24 cellular contexts compared by ENCODE assay signal in genomic region chr5:138663561-138663960, GRCh38.
A peak's percentile ranks its signal among the peaks of the same experiment; 100 is the strongest.
DNase-seq lines count a peak whose midpoint lies in the region; ATAC-seq and TF ChIP-seq lines count a peak whose summit lies in the region.
"Had no signal": no experiment of that assay in that cellular context is flagged by ENCODE, and none has a peak within 500 bp of the region (broad histone marks: within the 10 kb centered on the region; RNA-seq: fewer than 3 reads in every experiment).

No MANE protein-coding gene starts in this region.

- no peaks in the 10 kb centered on the region for H3K9me3 ChIP-seq in BLaER1
- H3K9me3 ChIP-seq: breast epithelium, esophagus squamous epithelium, left lung, right atrium auricular region, spleen had no signal

- H3K27ac ChIP-seq in BLaER1: peak overlapping the region; percentile 35; the same call in 1 of the 2 replicates
- H3K27ac ChIP-seq: left lung, parathyroid adenoma, spleen had no signal

- H3K36me3 ChIP-seq in BLaER1: no peaks in the 10 kb centered on the region
- H3K36me3 ChIP-seq: breast epithelium, esophagus squamous epithelium, left lung, right atrium auricular region, spleen had no signal

- ATAC-seq in central memory CD8-positive, alpha-beta T cell (replicated peaks; ENCODE audit: extremely low read depth, poor library complexity, severe bottlenecking): no peak
- no peak for ATAC-seq in natural killer cell
- ATAC-seq: left lung had no signal

- H3K36me3 Mint-ChIP-seq in central memory CD8-positive, alpha-beta T cell (ENCODE audit: insufficient read depth): peaks cover 10% of the 10 kb centered on the region
- no peaks in the 10 kb centered on the region for H3K36me3 Mint-ChIP-seq in natural killer cell
- no peaks in the 10 kb centered on the region for H3K36me3 Mint-ChIP-seq in activated T-helper 2 cell treated with anti-CD3 and anti-CD28 coated beads, Interferon-gamma antibody, Interleukin-2, Interleukin-4, amounts not matched to agents 10 μg/mL and 5 μg/mL and 100 μg/mL, durations not matched to agents 14 hours and 24 hours and 36 hours (ENCODE audit: low read depth)
- H3K36me3 Mint-ChIP-seq in activated T-helper 1 cell treated with anti-CD3 and anti-CD28 coated beads, Interleukin-12 subunit alpha, Interleukin-12 subunit beta, Interleukin-2, Interleukin-4 antibody, amounts not matched to agents 30 ng/mL and 10 ng/mL and 1 ng/mL, durations not matched to agents 14 hours and 24 hours and 36 hours (ENCODE audit: low read depth): no peaks in the 10 kb centered on the region
- H3K36me3 Mint-ChIP-seq: mesothelial cell of epicardium had no signal

- no peaks in the 10 kb centered on the region for H3K9me3 Mint-ChIP-seq in central memory CD8-positive, alpha-beta T cell
- H3K9me3 Mint-ChIP-seq in natural killer cell: no peaks in the 10 kb centered on the region
- no peaks in the 10 kb centered on the region for H3K9me3 Mint-ChIP-seq in activated T-helper 2 cell treated with anti-CD3 and anti-CD28 coated beads, Interferon-gamma antibody, Interleukin-2, Interleukin-4, amounts not matched to agents 10 μg/mL and 5 μg/mL and 100 μg/mL, durations not matched to agents 14 hours and 24 hours and 36 hours
- H3K9me3 Mint-ChIP-seq in activated T-helper 1 cell treated with anti-CD3 and anti-CD28 coated beads, Interleukin-12 subunit alpha, Interleukin-12 subunit beta, Interleukin-2, Interleukin-4 antibody, amounts not matched to agents 30 ng/mL and 10 ng/mL and 1 ng/mL, durations not matched to agents 14 hours and 24 hours and 36 hours: no peaks in the 10 kb centered on the region
- H3K9me3 Mint-ChIP-seq: activated CD8-positive, alpha-beta T cell treated with anti-CD3 and anti-CD28 coated beads for 36 hours; activated T-cell treated with anti-CD3 and anti-CD28 coated beads, Interleukin-2, amount 50 U/mL, for 4 hours; CD4-positive, alpha-beta T cell; mesothelial cell of epicardium; nephron had no signal

- H3K27me3 ChIP-seq in BLaER1: no peaks in the 10 kb centered on the region
- H3K27me3 ChIP-seq: breast epithelium, right atrium auricular region had no signal

- H3K27me3 Mint-ChIP-seq in central memory CD8-positive, alpha-beta T cell: peaks cover 100% of the 10 kb centered on the region
- H3K27me3 Mint-ChIP-seq in natural killer cell (ENCODE audit: low read depth in 2 of 2): peaks cover 78 to 93% of the 10 kb centered on the region in 2 donors
- peaks cover 79% of the 10 kb centered on the region for H3K27me3 Mint-ChIP-seq in activated T-helper 2 cell treated with anti-CD3 and anti-CD28 coated beads, Interferon-gamma antibody, Interleukin-2, Interleukin-4, amounts not matched to agents 10 μg/mL and 5 μg/mL and 100 μg/mL, durations not matched to agents 14 hours and 24 hours and 36 hours (ENCODE audit: low read depth)
- H3K27me3 Mint-ChIP-seq in activated T-helper 1 cell treated with anti-CD3 and anti-CD28 coated beads, Interleukin-12 subunit alpha, Interleukin-12 subunit beta, Interleukin-2, Interleukin-4 antibody, amounts not matched to agents 30 ng/mL and 10 ng/mL and 1 ng/mL, durations not matched to agents 14 hours and 24 hours and 36 hours (ENCODE audit: insufficient read depth): peaks cover 85% of the 10 kb centered on the region

- intact Hi-C loops in natural killer cell (cut with micrococcal nuclease): no loop called here
- intact Hi-C loops in activated T-helper 2 cell treated with anti-CD3 and anti-CD28 coated beads, Interferon-gamma antibody, Interleukin-2, Interleukin-4, amounts not matched to agents 10 μg/mL and 5 μg/mL and 100 μg/mL, durations not matched to agents 14 hours and 24 hours and 36 hours (cut with micrococcal nuclease): no loop called here
- intact Hi-C loops in activated T-helper 1 cell treated with anti-CD3 and anti-CD28 coated beads, Interleukin-12 subunit alpha, Interleukin-12 subunit beta, Interleukin-2, Interleukin-4 antibody, amounts not matched to agents 30 ng/mL and 10 ng/mL and 1 ng/mL, durations not matched to agents 14 hours and 24 hours and 36 hours (cut with micrococcal nuclease): no loop called here

- H3K4me1 Mint-ChIP-seq in central memory CD8-positive, alpha-beta T cell: peaks cover 28% of the 10 kb centered on the region
- peaks cover 31 to 45% of the 10 kb centered on the region in 2 donors for H3K4me1 Mint-ChIP-seq in natural killer cell
- peaks cover 21% of the 10 kb centered on the region for H3K4me1 Mint-ChIP-seq in activated T-helper 2 cell treated with anti-CD3 and anti-CD28 coated beads, Interferon-gamma antibody, Interleukin-2, Interleukin-4, amounts not matched to agents 10 μg/mL and 5 μg/mL and 100 μg/mL, durations not matched to agents 14 hours and 24 hours and 36 hours (ENCODE audit: low read depth)
- peaks cover 19% of the 10 kb centered on the region for H3K4me1 Mint-ChIP-seq in activated T-helper 1 cell treated with anti-CD3 and anti-CD28 coated beads, Interleukin-12 subunit alpha, Interleukin-12 subunit beta, Interleukin-2, Interleukin-4 antibody, amounts not matched to agents 30 ng/mL and 10 ng/mL and 1 ng/mL, durations not matched to agents 14 hours and 24 hours and 36 hours (ENCODE audit: low read depth)

- peaks cover 69% of the 10 kb centered on the region for H3K4me1 ChIP-seq in BLaER1

- no peak overlapping the region for H3K4me3 Mint-ChIP-seq in central memory CD8-positive, alpha-beta T cell
- peak overlapping the region; percentile 30 for H3K4me3 Mint-ChIP-seq in natural killer cell
- no peak overlapping the region for H3K4me3 Mint-ChIP-seq in activated T-helper 2 cell treated with anti-CD3 and anti-CD28 coated beads, Interferon-gamma antibody, Interleukin-2, Interleukin-4, amounts not matched to agents 10 μg/mL and 5 μg/mL and 100 μg/mL, durations not matched to agents 14 hours and 24 hours and 36 hours (ENCODE audit: low read depth)
- no peak overlapping the region for H3K4me3 Mint-ChIP-seq in activated T-helper 1 cell treated with anti-CD3 and anti-CD28 coated beads, Interleukin-12 subunit alpha, Interleukin-12 subunit beta, Interleukin-2, Interleukin-4 antibody, amounts not matched to agents 30 ng/mL and 10 ng/mL and 1 ng/mL, durations not matched to agents 14 hours and 24 hours and 36 hours
- H3K4me3 Mint-ChIP-seq: activated CD8-positive, alpha-beta T cell treated with anti-CD3 and anti-CD28 coated beads for 36 hours; activated T-cell treated with anti-CD3 and anti-CD28 coated beads, Interleukin-2, amount 50 U/mL, for 4 hours; mesothelial cell of epicardium; nephron had no signal

- peak; percentile 52 for DNase-seq in NCI-H69 (lab: John Stamatoyannopoulos, UW)
- no peak for DNase-seq in central memory CD8-positive, alpha-beta T cell (ENCODE audit: low spot score in 2 of 2)
- DNase-seq in natural killer cell: no peak
- no peak for DNase-seq in activated T-helper 2 cell treated with anti-CD3 and anti-CD28 coated beads, Interferon-gamma antibody, Interleukin-2, Interleukin-4, amounts not matched to agents 10 μg/mL and 5 μg/mL and 100 μg/mL, durations not matched to agents 14 hours and 24 hours and 36 hours (ENCODE audit: low spot score)
- DNase-seq in 8988T: no peak
- DNase-seq in activated T-helper 1 cell treated with anti-CD3 and anti-CD28 coated beads, Interleukin-12 subunit alpha, Interleukin-12 subunit beta, Interleukin-2, Interleukin-4 antibody, amounts not matched to agents 30 ng/mL and 10 ng/mL and 1 ng/mL, durations not matched to agents 14 hours and 24 hours and 36 hours (ENCODE audit: low spot score): no peak
- DNase-seq: activated naive CD4-positive, alpha-beta T cell treated with anti-CD3 and anti-CD28 coated beads, Interleukin-2, amount 50 U/mL, for 16 hours; activated T-cell treated with anti-CD3 and anti-CD28 coated beads, Interleukin-2, amount 50 U/mL, for 4 hours; amygdala; cortex of kidney; esophagus squamous epithelium; KG1; MM.1S; NCI-H748 treated with DMSO at 0.1 percent for 48 hours; spleen had no signal

- peak overlapping the region; percentile 79 for H3K4me2 ChIP-seq in BLaER1

- H3K4me3 ChIP-seq in BLaER1: peak overlapping the region; percentile 19; the same call in 1 of the 2 replicates
- H3K4me3 ChIP-seq: breast epithelium, esophagus squamous epithelium, left lung, right atrium auricular region, spleen had no signal

- no peak for TF ChIP-seq CTCF in natural killer cell (IDR thresholded peaks at IDR 0.05)

- no peaks in the 10 kb centered on the region; the same call in 1 of the 2 replicates for H4K20me1 ChIP-seq in BLaER1

- H3K27ac Mint-ChIP-seq in central memory CD8-positive, alpha-beta T cell (ENCODE audit: low read depth): peak overlapping the region; percentile 44
- H3K27ac Mint-ChIP-seq in natural killer cell: no peak overlapping the region
- no peak overlapping the region for H3K27ac Mint-ChIP-seq in activated T-helper 2 cell treated with anti-CD3 and anti-CD28 coated beads, Interferon-gamma antibody, Interleukin-2, Interleukin-4, amounts not matched to agents 10 μg/mL and 5 μg/mL and 100 μg/mL, durations not matched to agents 14 hours and 24 hours and 36 hours
- no peak overlapping the region for H3K27ac Mint-ChIP-seq in activated T-helper 1 cell treated with anti-CD3 and anti-CD28 coated beads, Interleukin-12 subunit alpha, Interleukin-12 subunit beta, Interleukin-2, Interleukin-4 antibody, amounts not matched to agents 30 ng/mL and 10 ng/mL and 1 ng/mL, durations not matched to agents 14 hours and 24 hours and 36 hours
- H3K27ac Mint-ChIP-seq: activated CD8-positive, alpha-beta T cell treated with anti-CD3 and anti-CD28 coated beads for 36 hours; CD4-positive, alpha-beta T cell; mesothelial cell of epicardium had no signal

- no peak overlapping the region for H3K9ac ChIP-seq in BLaER1
- H3K9ac ChIP-seq: parathyroid adenoma had no signal
